ENCODE assay signal across 1 cellular context in the genomic region with DNA sequence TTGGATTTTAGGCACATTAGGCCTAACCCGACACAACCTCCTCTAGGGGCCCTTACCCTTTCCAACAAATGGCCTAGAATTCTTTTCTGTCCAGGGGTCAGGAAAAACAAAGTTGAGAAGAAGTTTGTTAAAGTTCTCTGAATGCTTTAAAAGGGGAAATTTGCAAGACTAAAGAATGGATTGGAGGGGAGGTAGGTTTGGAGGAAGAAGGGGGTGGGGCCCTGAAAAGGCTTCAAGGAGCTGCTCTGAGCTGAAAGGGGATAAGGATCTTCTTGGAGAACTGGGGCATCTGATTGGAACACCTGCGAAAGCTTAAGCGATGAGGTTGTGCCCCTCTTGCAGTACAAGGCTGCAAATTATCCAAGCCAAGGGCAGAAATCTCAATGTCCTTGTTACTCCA.
TF ChIP-seq lines count a peak whose summit lies in the region.

No MANE protein-coding gene starts in this region.

TF ChIP-seq in GM23338, 12 proteins besides CTCF, POLR2A, EP300 and RAD21:
- TF ChIP-seq CREB1 (CRISPR knock-in tag; IDR thresholded peaks at IDR 0.05; ENCODE audit: low read depth) (no peak), NANOG (IDR thresholded peaks at IDR 0.05; ENCODE audit: borderline replicate concordance) (0 out of 2 replicates have a peak, but pooled peaks have one; percentile 57), ZNF331 (CRISPR knock-in tag; IDR thresholded peaks at IDR 0.05; ENCODE audit: low read depth) (no peak), EZH2phosphoT487 (IDR thresholded peaks at IDR 0.05; ENCODE audit: unreplicated experiment) (no peak), EZH2 (IDR thresholded peaks at IDR 0.05; ENCODE audit: low read depth, unreplicated experiment) (no peak), ZNF114 (CRISPR knock-in tag; IDR thresholded peaks at IDR 0.05) (no peak), STAT1 (IDR thresholded peaks at IDR 0.05; ENCODE audit: unreplicated experiment) (no peak), POLR2AphosphoS5 (IDR thresholded peaks at IDR 0.05; ENCODE audit: low read depth) (peak; percentile 78), JUNB (IDR thresholded peaks at IDR 0.05; ENCODE audit: unreplicated experiment) (no peak)
- TF ChIP-seq, protein P1, sequence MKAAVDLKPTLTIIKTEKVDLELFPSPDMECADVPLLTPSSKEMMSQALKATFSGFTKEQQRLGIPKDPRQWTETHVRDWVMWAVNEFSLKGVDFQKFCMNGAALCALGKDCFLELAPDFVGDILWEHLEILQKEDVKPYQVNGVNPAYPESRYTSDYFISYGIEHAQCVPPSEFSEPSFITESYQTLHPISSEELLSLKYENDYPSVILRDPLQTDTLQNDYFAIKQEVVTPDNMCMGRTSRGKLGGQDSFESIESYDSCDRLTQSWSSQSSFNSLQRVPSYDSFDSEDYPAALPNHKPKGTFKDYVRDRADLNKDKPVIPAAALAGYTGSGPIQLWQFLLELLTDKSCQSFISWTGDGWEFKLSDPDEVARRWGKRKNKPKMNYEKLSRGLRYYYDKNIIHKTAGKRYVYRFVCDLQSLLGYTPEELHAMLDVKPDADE (IDR thresholded peaks at IDR 0.05) = no peak
- TF ChIP-seq, protein P2, sequence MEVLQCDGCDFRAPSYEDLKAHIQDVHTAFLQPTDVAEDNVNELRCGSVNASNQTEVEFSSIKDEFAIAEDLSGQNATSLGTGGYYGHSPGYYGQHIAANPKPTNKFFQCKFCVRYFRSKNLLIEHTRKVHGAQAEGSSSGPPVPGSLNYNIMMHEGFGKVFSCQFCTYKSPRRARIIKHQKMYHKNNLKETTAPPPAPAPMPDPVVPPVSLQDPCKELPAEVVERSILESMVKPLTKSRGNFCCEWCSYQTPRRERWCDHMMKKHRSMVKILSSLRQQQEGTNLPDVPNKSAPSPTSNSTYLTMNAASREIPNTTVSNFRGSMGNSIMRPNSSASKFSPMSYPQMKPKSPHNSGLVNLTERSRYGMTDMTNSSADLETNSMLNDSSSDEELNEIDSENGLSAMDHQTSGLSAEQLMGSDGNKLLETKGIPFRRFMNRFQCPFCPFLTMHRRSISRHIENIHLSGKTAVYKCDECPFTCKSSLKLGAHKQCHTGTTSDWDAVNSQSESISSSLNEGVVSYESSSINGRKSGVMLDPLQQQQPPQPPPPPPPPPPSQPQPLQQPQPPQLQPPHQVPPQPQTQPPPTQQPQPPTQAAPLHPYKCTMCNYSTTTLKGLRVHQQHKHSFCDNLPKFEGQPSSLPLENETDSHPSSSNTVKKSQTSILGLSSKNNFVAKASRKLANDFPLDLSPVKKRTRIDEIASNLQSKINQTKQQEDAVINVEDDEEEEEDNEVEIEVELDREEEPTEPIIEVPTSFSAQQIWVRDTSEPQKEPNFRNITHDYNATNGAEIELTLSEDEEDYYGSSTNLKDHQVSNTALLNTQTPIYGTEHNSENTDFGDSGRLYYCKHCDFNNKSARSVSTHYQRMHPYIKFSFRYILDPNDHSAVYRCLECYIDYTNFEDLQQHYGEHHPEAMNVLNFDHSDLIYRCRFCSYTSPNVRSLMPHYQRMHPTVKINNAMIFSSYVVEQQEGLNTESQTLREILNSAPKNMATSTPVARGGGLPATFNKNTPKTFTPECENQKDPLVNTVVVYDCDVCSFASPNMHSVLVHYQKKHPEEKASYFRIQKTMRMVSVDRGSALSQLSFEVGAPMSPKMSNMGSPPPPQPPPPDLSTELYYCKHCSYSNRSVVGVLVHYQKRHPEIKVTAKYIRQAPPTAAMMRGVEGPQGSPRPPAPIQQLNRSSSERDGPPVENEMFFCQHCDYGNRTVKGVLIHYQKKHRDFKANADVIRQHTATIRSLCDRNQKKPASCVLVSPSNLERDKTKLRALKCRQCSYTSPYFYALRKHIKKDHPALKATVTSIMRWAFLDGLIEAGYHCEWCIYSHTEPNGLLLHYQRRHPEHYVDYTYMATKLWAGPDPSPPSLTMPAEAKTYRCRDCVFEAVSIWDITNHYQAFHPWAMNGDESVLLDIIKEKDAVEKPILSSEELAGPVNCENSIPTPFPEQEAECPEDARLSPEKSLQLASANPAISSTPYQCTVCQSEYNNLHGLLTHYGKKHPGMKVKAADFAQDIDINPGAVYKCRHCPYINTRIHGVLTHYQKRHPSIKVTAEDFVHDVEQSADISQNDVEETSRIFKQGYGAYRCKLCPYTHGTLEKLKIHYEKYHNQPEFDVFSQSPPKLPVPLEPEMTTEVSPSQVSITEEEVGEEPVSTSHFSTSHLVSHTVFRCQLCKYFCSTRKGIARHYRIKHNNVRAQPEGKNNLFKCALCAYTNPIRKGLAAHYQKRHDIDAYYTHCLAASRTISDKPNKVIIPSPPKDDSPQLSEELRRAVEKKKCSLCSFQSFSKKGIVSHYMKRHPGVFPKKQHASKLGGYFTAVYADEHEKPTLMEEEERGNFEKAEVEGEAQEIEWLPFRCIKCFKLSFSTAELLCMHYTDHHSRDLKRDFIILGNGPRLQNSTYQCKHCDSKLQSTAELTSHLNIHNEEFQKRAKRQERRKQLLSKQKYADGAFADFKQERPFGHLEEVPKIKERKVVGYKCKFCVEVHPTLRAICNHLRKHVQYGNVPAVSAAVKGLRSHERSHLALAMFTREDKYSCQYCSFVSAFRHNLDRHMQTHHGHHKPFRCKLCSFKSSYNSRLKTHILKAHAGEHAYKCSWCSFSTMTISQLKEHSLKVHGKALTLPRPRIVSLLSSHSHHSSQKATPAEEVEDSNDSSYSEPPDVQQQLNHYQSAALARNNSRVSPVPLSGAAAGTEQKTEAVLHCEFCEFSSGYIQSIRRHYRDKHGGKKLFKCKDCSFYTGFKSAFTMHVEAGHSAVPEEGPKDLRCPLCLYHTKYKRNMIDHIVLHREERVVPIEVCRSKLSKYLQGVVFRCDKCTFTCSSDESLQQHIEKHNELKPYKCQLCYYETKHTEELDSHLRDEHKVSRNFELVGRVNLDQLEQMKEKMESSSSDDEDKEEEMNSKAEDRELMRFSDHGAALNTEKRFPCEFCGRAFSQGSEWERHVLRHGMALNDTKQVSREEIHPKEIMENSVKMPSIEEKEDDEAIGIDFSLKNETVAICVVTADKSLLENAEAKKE (CRISPR knock-in tag; IDR thresholded peaks at IDR 0.05) = peak; percentile 10; the same call in 1 of the 2 replicates
- TF ChIP-seq, protein P3, sequence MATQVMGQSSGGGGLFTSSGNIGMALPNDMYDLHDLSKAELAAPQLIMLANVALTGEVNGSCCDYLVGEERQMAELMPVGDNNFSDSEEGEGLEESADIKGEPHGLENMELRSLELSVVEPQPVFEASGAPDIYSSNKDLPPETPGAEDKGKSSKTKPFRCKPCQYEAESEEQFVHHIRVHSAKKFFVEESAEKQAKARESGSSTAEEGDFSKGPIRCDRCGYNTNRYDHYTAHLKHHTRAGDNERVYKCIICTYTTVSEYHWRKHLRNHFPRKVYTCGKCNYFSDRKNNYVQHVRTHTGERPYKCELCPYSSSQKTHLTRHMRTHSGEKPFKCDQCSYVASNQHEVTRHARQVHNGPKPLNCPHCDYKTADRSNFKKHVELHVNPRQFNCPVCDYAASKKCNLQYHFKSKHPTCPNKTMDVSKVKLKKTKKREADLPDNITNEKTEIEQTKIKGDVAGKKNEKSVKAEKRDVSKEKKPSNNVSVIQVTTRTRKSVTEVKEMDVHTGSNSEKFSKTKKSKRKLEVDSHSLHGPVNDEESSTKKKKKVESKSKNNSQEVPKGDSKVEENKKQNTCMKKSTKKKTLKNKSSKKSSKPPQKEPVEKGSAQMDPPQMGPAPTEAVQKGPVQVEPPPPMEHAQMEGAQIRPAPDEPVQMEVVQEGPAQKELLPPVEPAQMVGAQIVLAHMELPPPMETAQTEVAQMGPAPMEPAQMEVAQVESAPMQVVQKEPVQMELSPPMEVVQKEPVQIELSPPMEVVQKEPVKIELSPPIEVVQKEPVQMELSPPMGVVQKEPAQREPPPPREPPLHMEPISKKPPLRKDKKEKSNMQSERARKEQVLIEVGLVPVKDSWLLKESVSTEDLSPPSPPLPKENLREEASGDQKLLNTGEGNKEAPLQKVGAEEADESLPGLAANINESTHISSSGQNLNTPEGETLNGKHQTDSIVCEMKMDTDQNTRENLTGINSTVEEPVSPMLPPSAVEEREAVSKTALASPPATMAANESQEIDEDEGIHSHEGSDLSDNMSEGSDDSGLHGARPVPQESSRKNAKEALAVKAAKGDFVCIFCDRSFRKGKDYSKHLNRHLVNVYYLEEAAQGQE (IDR thresholded peaks at IDR 0.05; ENCODE audit: unreplicated experiment) = no peak
